In the genomic region with DNA sequence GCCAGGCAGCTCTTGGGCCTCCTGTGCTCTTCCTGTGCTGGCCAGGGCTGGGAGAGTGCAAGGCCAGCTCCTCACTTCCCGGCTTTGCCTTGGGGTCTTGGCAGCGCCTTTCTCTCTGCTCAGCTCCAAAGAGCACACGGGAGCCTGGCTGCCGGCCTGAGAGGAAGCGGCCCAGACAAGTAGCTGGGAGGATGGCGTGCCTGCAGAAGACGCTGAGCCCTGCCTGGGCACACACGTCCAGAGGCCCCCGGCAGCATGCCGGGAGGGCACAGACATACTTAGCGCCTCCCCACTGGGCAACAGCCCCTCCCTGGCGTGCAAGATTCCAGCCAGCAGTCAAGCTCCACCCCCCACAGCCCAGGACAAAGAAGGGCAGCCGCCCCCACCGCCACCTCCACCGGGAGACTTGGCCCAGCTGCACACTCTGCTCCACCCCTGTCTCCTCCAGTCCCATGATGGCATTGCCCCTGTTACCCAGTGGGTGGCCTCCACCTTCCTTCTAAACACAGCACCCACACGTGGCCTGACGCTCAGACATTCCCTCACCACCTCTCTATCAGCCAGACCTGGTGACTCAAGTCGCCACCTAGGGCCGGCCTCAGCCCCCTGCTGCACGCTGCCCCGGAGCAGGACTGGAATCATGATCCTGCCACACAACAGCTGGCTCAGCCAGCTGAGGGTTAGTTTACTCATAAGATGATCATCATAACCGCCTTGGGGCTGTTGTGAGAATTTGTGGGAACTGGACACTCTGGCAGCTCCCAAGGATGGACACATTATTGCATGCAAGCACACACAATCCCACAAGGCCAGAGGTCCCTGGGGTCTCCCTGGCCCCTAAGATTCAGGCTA, we compare ENCODE assay signal across 8 cellular contexts. TPM values are rescaled to one million over a fixed set of nuclear protein-coding genes. Genes with fewer than 3 reads are reported as not detected.
DNase-seq lines count a peak whose midpoint lies in the region; ATAC-seq and TF ChIP-seq lines count a peak whose summit lies in the region.

No MANE protein-coding gene starts in this region.

- H3K27me3 ChIP-seq in esophagus (ENCODE audit: control insufficient read depth in 1 of 2, insufficient read depth in 2 of 2, low read length in 2 of 2) (no peaks in the 10 kb centered on the region), muscle layer of duodenum (ENCODE audit: low read depth, low read length) (no peaks in the 10 kb centered on the region), thoracic aorta (replicated peaks; ENCODE audit: insufficient read depth) (no peaks in the 10 kb centered on the region)

- 9 to 10% methylated on average over 22 of the region's 22 CpGs for WGBS in esophagus, 2 donors

- no peaks in the 10 kb centered on the region for H3K36me3 ChIP-seq in esophagus (ENCODE audit: control insufficient read depth in 2 of 2, insufficient read depth in 2 of 2, low read length in 1 of 2)
- no peaks in the 10 kb centered on the region for H3K36me3 ChIP-seq in muscle layer of duodenum (ENCODE audit: control insufficient read depth in 1 of 2, insufficient read depth in 2 of 2, low read length in 2 of 2)
- no peaks in the 10 kb centered on the region for H3K36me3 ChIP-seq in thoracic aorta

- TF ChIP-seq CTCF in HFF-Myc (IDR thresholded peaks at IDR 0.05; ENCODE audit: low read depth, low read length, missing control alignments) (peak; percentile 59), thoracic aorta (IDR thresholded peaks at IDR 0.05) (peak; percentile 41)

- peak; percentile 92 for DNase-seq in DMS 273 treated with DMSO at 0.1 percent for 48 hours (lab: John Stamatoyannopoulos, UW)
- peak; percentile 90 for DNase-seq in HFF-Myc (ENCODE audit: extremely low read depth, low read depth)
- peak; percentile 83 for DNase-seq in NCI-H524 treated with DMSO at 0.1 percent for 48 hours (lab: John Stamatoyannopoulos, UW)
- peak; percentile 30 for DNase-seq in activated T-cell treated with anti-CD3 and anti-CD28 coated beads for 48 hours (ENCODE audit: low read depth)
- peak; percentile 96 for DNase-seq in thoracic aorta (ENCODE audit: low spot score)
- no peak for DNase-seq in NCI-H1694 treated with DMSO at 0.1 percent for 48 hours (lab: John Stamatoyannopoulos, UW)

- peak; percentile 69 for ATAC-seq in thoracic aorta (ENCODE audit: insufficient number of reproducible peaks, low FRiP score, low read depth)

- H3K4me1 ChIP-seq in esophagus (ENCODE audit: control insufficient read depth in 2 of 2, insufficient read depth in 2 of 2, low read length in 1 of 2) (peaks cover 4 to 19% of the 10 kb centered on the region in 2 donors), muscle layer of duodenum (ENCODE audit: control insufficient read depth in 1 of 2, insufficient read depth in 2 of 2, low read length in 2 of 2) (peaks cover 9 to 48% of the 10 kb centered on the region in 2 donors), thoracic aorta (ENCODE audit: control insufficient read depth in 1 of 2, low read depth in 2 of 2) (peaks cover 30 to 60% of the 10 kb centered on the region in 2 donors)

- H3K27ac ChIP-seq in esophagus (ENCODE audit: low read depth in 2 of 2, low read length in 1 of 2) (peak overlapping the region; percentile 83 to 86), muscle layer of duodenum (ENCODE audit: low read length) (no peak overlapping the region), thoracic aorta (peak overlapping the region; percentile 98 to 99)

- H3K9me3 ChIP-seq in esophagus (ENCODE audit: control insufficient read depth in 2 of 2, insufficient read depth in 1 of 2, low read depth in 1 of 2, low read length in 1 of 2), result no peaks in the 10 kb centered on the region
- no peaks in the 10 kb centered on the region for H3K9me3 ChIP-seq in muscle layer of duodenum (ENCODE audit: control insufficient read depth in 1 of 2, low read length in 2 of 2)
- no peaks in the 10 kb centered on the region for H3K9me3 ChIP-seq in thoracic aorta

- H3K4me3 ChIP-seq in HFF-Myc (replicated peaks; ENCODE audit: low read depth, low read length), result no peak overlapping the region
- no peak overlapping the region for H3K4me3 ChIP-seq in esophagus (ENCODE audit: low read depth in 1 of 2, low read length in 2 of 2)
- H3K4me3 ChIP-seq in muscle layer of duodenum (ENCODE audit: low read depth in 1 of 2, low read length in 2 of 2), result peak overlapping the region; percentile 16 to 29
- peak overlapping the region; percentile 8 for H3K4me3 ChIP-seq in thoracic aorta

RNA-seq across cellular contexts. Expression of gene SGCA, which starts 12.4 kb away (rescaled TPM):
- polyA plus RNA-seq in esophagus, result 1 to 10 TPM; 7.1 to 10.0 TPM
- total RNA-seq in thoracic aorta, result 100 to 1,000 TPM in 1 of 2 donors, 10 to 100 TPM in 1; 95.5 to 158 TPM

RNA-seq across cellular contexts. Expression of gene COL1A1, which starts 23.2 kb away (rescaled TPM):
- polyA plus RNA-seq in esophagus, result 10 to 100 TPM; 11.8 to 12.8 TPM
- 100 to 1,000 TPM; 261 to 270 TPM for total RNA-seq in thoracic aorta

RNA-seq across cellular contexts. Expression of gene PPP1R9B, which starts 27.7 kb away (rescaled TPM):
- 10 to 100 TPM; 15.4 to 31.3 TPM for polyA plus RNA-seq in esophagus
- 10 to 100 TPM; 53.3 to 67.1 TPM for total RNA-seq in thoracic aorta

RNA-seq across cellular contexts. Expression of gene SAMD14, which starts 48.2 kb away (rescaled TPM):
- polyA plus RNA-seq in esophagus, result under 1 TPM; 0.37 to 0.44 TPM
- total RNA-seq in thoracic aorta, result 10 to 100 TPM in 1 of 2 donors, 1 to 10 TPM in 1; 9.7 to 11.5 TPM

Comparison
In these comparisons a context has a peak if more than half of its experiments do, and no peak if none do; other contexts are left out.
1. H3K4me3 ChIP-seq: peak in muscle layer of duodenum (2 of 2) and thoracic aorta (single experiment); none in HFF-Myc (single experiment) and esophagus (0 of 2).